Comparison of ENCODE assay signal across 15 cellular contexts in the genomic region with DNA sequence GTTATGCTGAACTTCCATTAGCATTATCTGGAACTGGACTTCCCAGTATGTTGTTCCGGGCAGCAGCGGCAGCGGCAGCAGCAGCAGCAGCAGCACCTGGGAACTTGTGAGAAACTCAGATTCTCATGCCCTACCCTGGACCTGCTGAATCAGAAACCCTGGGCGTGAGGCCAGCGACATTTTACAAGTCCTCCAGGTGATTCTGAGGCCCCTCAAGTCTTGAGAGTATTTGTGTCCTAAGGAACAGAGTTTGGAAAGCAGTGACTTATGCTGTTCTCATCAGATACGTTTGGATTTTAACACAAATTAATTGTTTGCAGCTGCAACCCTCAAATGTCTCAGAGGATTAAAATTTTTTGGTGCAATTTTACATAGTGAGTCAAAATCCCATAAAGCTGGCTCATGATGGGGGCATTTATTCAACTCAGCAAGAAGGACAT.
A peak's percentile ranks its signal among the peaks of the same experiment; 100 is the strongest.
DNase-seq lines count a peak whose midpoint lies in the region; ATAC-seq and TF ChIP-seq lines count a peak whose summit lies in the region.
"Had no signal": no experiment of that assay in that cellular context is flagged by ENCODE, and none has a peak within 500 bp of the region (broad histone marks: within the 10 kb centered on the region; RNA-seq: fewer than 3 reads in every experiment).

No MANE protein-coding gene starts in this region.

- H3K27me3 ChIP-seq in thyroid gland, result no peaks in the 10 kb centered on the region

- TF ChIP-seq CTCF in RWPE1 (conservative IDR thresholded peaks at IDR 0.05; ENCODE audit: low read depth) (no peak), fibroblast of mammary gland (conservative IDR thresholded peaks at IDR 0.05; ENCODE audit: control insufficient read depth, insufficient read depth, low read depth, low read length) (no peak), thyroid gland (IDR thresholded peaks at IDR 0.05) (no peak), mucosa of descending colon (IDR thresholded peaks at IDR 0.05) (no peak)

- peak; percentile 62 for DNase-seq in EL
- peak; percentile 59 for DNase-seq in RWPE1 (ENCODE audit: low spot score)
- DNase-seq in fibroblast of mammary gland (ENCODE audit: low read depth), result peak; percentile 98
- peak; percentile 96 to 98 for DNase-seq in thyroid gland
- no peak for DNase-seq in cardiac septum (ENCODE audit: low spot score)
- no peak for DNase-seq in mucosa of descending colon
- no peak for DNase-seq in DMS53 treated with DMSO at 0.1 percent for 48 hours (lab: John Stamatoyannopoulos, UW; ENCODE audit: unreplicated experiment)
- DNase-seq: activated CD4-positive, CD25-positive, alpha-beta regulatory T cell; activated naive CD4-positive, alpha-beta T cell treated with anti-CD3 and anti-CD28 coated beads, Interleukin-2, amount 50 U/mL, for 16 hours; CD4-positive, alpha-beta memory T cell; central memory CD4-positive, alpha-beta T cell; NCI-H1436 treated with DMSO at 0.1 percent for 48 hours; NCI-H446 treated with DMSO at 0.1 percent for 48 hours; OCI-M1 had no signal

- intact Hi-C loops in thyroid gland (cut with DNase I), result no loop called here
- intact Hi-C loops in cardiac septum (cut with DNase I), result no loop called here
- intact Hi-C loops in mucosa of descending colon (cut with DNase I, micrococcal nuclease), result no loop called here

- 30 to 34% methylated on average over 6 of the region's 6 CpGs for WGBS in thyroid gland, 2 donors

- ATAC-seq in mucosa of descending colon, result no peak

- H3K27ac ChIP-seq in RWPE1 (peak overlapping the region; percentile 90), thyroid gland (peak overlapping the region; percentile 40 to 72 (median 71))
- H3K27ac ChIP-seq: parathyroid adenoma had no signal

- POLR2A ChIA-PET in RWPE1 (lab: Yijun Ruan, JAX; ENCODE audit: low non-redundant PET), result no interaction called here

- CTCF ChIA-PET in RWPE1 (lab: Yijun Ruan, JAX), result no interaction called here

- no peak overlapping the region for H3K4me3 ChIP-seq in fibroblast of mammary gland (ENCODE audit: control insufficient read depth, low read depth, low read length)
- no peak overlapping the region for H3K4me3 ChIP-seq in thyroid gland (replicated peaks in 1 of 3)
- no peak overlapping the region for H3K4me3 ChIP-seq in mucosa of descending colon

- H3K4me1 ChIP-seq in thyroid gland, result peaks cover 17 to 26% of the 10 kb centered on the region in 2 donors
- H3K4me1 ChIP-seq in mucosa of descending colon (ENCODE audit: low read depth), result no peaks in the 10 kb centered on the region
- H3K4me1 ChIP-seq: parathyroid adenoma had no signal

- H3K9me3 ChIP-seq in thyroid gland, result no peaks in the 10 kb centered on the region
- no peaks in the 10 kb centered on the region for H3K9me3 ChIP-seq in mucosa of descending colon

- TF ChIP-seq POLR2A in thyroid gland (IDR thresholded peaks at IDR 0.05), result no peak

- H3K36me3 ChIP-seq in thyroid gland, result no peaks in the 10 kb centered on the region
- H3K36me3 ChIP-seq in mucosa of descending colon (ENCODE audit: low read depth), result no peaks in the 10 kb centered on the region

Comparison
In these comparisons a context has a peak if more than half of its experiments do, and no peak if none do; other contexts are left out.
1. DNase-seq: peak in EL (single experiment), RWPE1 (single experiment), fibroblast of mammary gland (single experiment) and thyroid gland (2 of 2); none in cardiac septum (single experiment), mucosa of descending colon (0 of 3) and DMS53 treated with DMSO at 0.1 percent for 48 hours (single experiment).